In genomic region chr11:133663135-133663534, GRCh38 we compare ENCODE assay signal across 15 cellular contexts.
DNase-seq lines count a peak whose midpoint lies in the region; ATAC-seq and TF ChIP-seq lines count a peak whose summit lies in the region.
"Had no signal": no experiment of that assay in that cellular context is flagged by ENCODE, and none has a peak within 500 bp of the region (broad histone marks: within the 10 kb centered on the region; RNA-seq: fewer than 3 reads in every experiment).

No MANE protein-coding gene starts in this region.

- no peak overlapping the region for H3K27ac ChIP-seq in BLaER1 treated with 17β-estradiol and CSF1 and Interleukin-3, amounts not matched to agents 10 nM and 100 nM
- no peak overlapping the region for H3K27ac ChIP-seq in H9 (ENCODE audit: insufficient read length, low read depth, low read length)
- H3K27ac ChIP-seq: C4-2B, KMS-11 had no signal

- no peak overlapping the region for H3K9ac ChIP-seq in BLaER1 treated with 17β-estradiol and CSF1 and Interleukin-3, amounts not matched to agents 10 nM and 100 nM
- no peak overlapping the region for H3K9ac ChIP-seq in H9 (ENCODE audit: extremely low read depth, insufficient read length, low read length)
- H3K9ac ChIP-seq: KMS-11 had no signal

- peak; percentile 10 for DNase-seq in H9
- DNase-seq in RKO (ENCODE audit: low spot score) = peak; percentile 1
- peak; percentile 2 for DNase-seq in type B pancreatic cell (ENCODE audit: extremely low spot score, unreplicated experiment)
- DNase-seq in superior temporal gyrus (ENCODE audit: extremely low spot score) = no peak
- DNase-seq: Caco-2; CD4-positive, alpha-beta T cell; GF-D8; GOT3 had no signal

- no peak overlapping the region for H3K4ac ChIP-seq in H9 (ENCODE audit: low read depth, low read length)

- no peak overlapping the region for H3K4me3 ChIP-seq in BLaER1 treated with 17β-estradiol and CSF1 and Interleukin-3, amounts not matched to agents 10 nM and 100 nM
- H3K4me3 ChIP-seq: HAP-1 had no signal

- H3T11ph ChIP-seq in H9 (ENCODE audit: low read length) = no peak overlapping the region

- H4K5ac ChIP-seq in H9 (ENCODE audit: insufficient read length, low read depth, low read length) = no peak overlapping the region

- H3K4me2 ChIP-seq in BLaER1 treated with 17β-estradiol and CSF1 and Interleukin-3, amounts not matched to agents 10 nM and 100 nM = peak overlapping the region in 10 of 11 experiments; percentile 4 to 58 (median 36); a peak in 18 of 22 replicates
- no peak overlapping the region for H3K4me2 ChIP-seq in H9 (ENCODE audit: insufficient read depth, insufficient read length, low read length)
- H3K4me2 ChIP-seq: KMS-11 had no signal

- no peak overlapping the region for H2BK5ac ChIP-seq in H9 (ENCODE audit: insufficient read length, low read length)

- H3K9me3 Mint-ChIP-seq in H9 (no peaks in the 10 kb centered on the region), type B pancreatic cell (no peaks in the 10 kb centered on the region)

- H3K14ac ChIP-seq in H9 (ENCODE audit: insufficient read depth, low read length) = no peak overlapping the region

- H3K56ac ChIP-seq in H9 (ENCODE audit: insufficient read length, low read depth, low read length) = no peak overlapping the region

- ATAC-seq in GM21825 (IDR thresholded peaks at IDR 0.05; ENCODE audit: unreplicated experiment) (no peak), HG03039 (IDR thresholded peaks at IDR 0.05; ENCODE audit: unreplicated experiment) (no peak)

- peaks cover 7% of the 10 kb centered on the region for H3K27me3 Mint-ChIP-seq in H9 (ENCODE audit: low read depth)
- peaks cover 52% of the 10 kb centered on the region for H3K27me3 Mint-ChIP-seq in type B pancreatic cell
- H3K27me3 Mint-ChIP-seq: B cell had no signal

- H3K23me2 ChIP-seq in H9 (ENCODE audit: insufficient read length, low read depth, low read length, poor library complexity, severe bottlenecking) = no peaks in the 10 kb centered on the region

- H3K4me1 Mint-ChIP-seq in H9 = peaks cover 19 to 24% of the 10 kb centered on the region in 2 experiments
- H3K4me1 Mint-ChIP-seq in type B pancreatic cell (ENCODE audit: unreplicated experiment) = peaks cover 14% of the 10 kb centered on the region
- H3K4me1 Mint-ChIP-seq: B cell had no signal

- no peaks in the 10 kb centered on the region for H3K79me2 ChIP-seq in H9 (ENCODE audit: insufficient read depth, low read length)

- no peak overlapping the region for H2BK15ac ChIP-seq in H9 (ENCODE audit: low read depth, low read length)

- no CpG with 5 or more reads among the region's 2 CpGs for WGBS in H9 (ENCODE audit: extremely low coverage, insufficient read length, low lambda C conversion rate)

- H3K27me3 ChIP-seq in BLaER1 treated with 17β-estradiol and CSF1 and Interleukin-3, amounts not matched to agents 10 nM and 100 nM = no peaks in the 10 kb centered on the region
- no peaks in the 10 kb centered on the region for H3K27me3 ChIP-seq in H9 (ENCODE audit: insufficient read depth, low read length)

- no peak overlapping the region for H2AK5ac ChIP-seq in H9 (ENCODE audit: insufficient read length, low read length)

- H2BK20ac ChIP-seq in H9 (ENCODE audit: low read depth, low read length, poor library complexity, severe bottlenecking) = no peak overlapping the region

- H4K91ac ChIP-seq in H9 (ENCODE audit: insufficient read length, low read depth, low read length) = no peak overlapping the region

- no peaks in the 10 kb centered on the region for H3K79me1 ChIP-seq in H9 (ENCODE audit: insufficient read depth, low read depth, low read length, poor library complexity, severe bottlenecking)

- H2AFZ ChIP-seq in H9 (ENCODE audit: low read length) = no peak overlapping the region

- no peak overlapping the region for H2BK120ac ChIP-seq in H9 (ENCODE audit: low read depth, low read length, poor library complexity, severe bottlenecking)

- H3K23ac ChIP-seq in H9 (ENCODE audit: insufficient read length, low read depth, low read length) = no peak overlapping the region

- no peaks in the 10 kb centered on the region for H4K20me1 ChIP-seq in BLaER1 treated with 17β-estradiol and CSF1 and Interleukin-3, amounts not matched to agents 10 nM and 100 nM
- H4K20me1 ChIP-seq in H9 (ENCODE audit: control insufficient read depth, insufficient read depth, insufficient read length) = no peaks in the 10 kb centered on the region

- no peak overlapping the region for H3K4me3 Mint-ChIP-seq in H9
- no peak overlapping the region for H3K4me3 Mint-ChIP-seq in type B pancreatic cell
- H3K4me3 Mint-ChIP-seq: B cell; CD4-positive, alpha-beta T cell had no signal

- no peak overlapping the region for H4K8ac ChIP-seq in H9 (replicated peaks; ENCODE audit: insufficient read length, low read depth, low read length)

- no peak overlapping the region for H2BK12ac ChIP-seq in H9 (ENCODE audit: insufficient read length, low read depth, low read length)

- H3K36me3 Mint-ChIP-seq in H9 (ENCODE audit: insufficient read depth in 1 of 3, low read depth in 3 of 3) (no peaks in the 10 kb centered on the region), type B pancreatic cell (no peaks in the 10 kb centered on the region)

- H3K18ac ChIP-seq in H9 (ENCODE audit: insufficient read length, low read depth, low read length) = no peak overlapping the region

- H3K9me3 ChIP-seq in BLaER1 treated with 17β-estradiol and CSF1 and Interleukin-3, amounts not matched to agents 10 nM and 100 nM (replicated peaks in 1 of 11) = no peaks in the 10 kb centered on the region
- no peaks in the 10 kb centered on the region for H3K9me3 ChIP-seq in H9 (ENCODE audit: control insufficient read depth, low read depth, low read length)
- H3K9me3 ChIP-seq: Caco-2, HAP-1 had no signal

- H3K27ac Mint-ChIP-seq in H9 (no peak overlapping the region), type B pancreatic cell (no peak overlapping the region)
- H3K27ac Mint-ChIP-seq: B cell; CD4-positive, alpha-beta T cell had no signal

- H3K36me3 ChIP-seq in BLaER1 treated with 17β-estradiol and CSF1 and Interleukin-3, amounts not matched to agents 10 nM and 100 nM = no peaks in the 10 kb centered on the region
- H3K36me3 ChIP-seq: HAP-1 had no signal

- H3K4me1 ChIP-seq in BLaER1 treated with 17β-estradiol and CSF1 and Interleukin-3, amounts not matched to agents 10 nM and 100 nM = peaks cover 7 to 26% (median 22%) of the 10 kb centered on the region in 10 experiments; a peak in 19 of 20 replicates
- H3K4me1 ChIP-seq in H9 (ENCODE audit: insufficient read depth, low read length) = peaks cover 3% of the 10 kb centered on the region; the same call in 1 of the 2 replicates
- H3K4me1 ChIP-seq: Caco-2, HAP-1 had no signal

- TF ChIP-seq CTCF in H9 (conservative IDR thresholded peaks at IDR 0.05) = no peak
- TF ChIP-seq CTCF in type B pancreatic cell (conservative IDR thresholded peaks at IDR 0.05) = no peak
